10 cellular contexts compared by ENCODE assay signal in the genomic region with DNA sequence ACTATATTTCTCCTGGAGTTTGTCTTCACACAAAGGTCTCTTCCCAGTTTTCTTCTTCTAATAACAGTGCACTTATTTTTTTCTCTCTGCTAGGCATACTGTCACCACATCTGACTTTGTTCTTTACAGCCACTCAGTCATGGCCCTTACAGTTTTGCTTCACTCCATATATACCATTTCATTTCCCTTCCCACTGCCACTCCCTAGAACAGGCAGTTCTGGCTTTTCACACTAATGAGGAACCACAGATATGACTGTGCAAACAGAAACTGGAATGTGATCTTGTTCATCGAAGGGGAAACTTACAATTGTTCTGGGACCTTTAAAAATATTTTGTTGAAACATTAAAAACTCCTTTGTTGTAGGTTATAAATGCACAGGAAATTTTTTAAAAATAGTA.
A peak's percentile ranks its signal among the peaks of the same experiment; 100 is the strongest.
DNase-seq lines count a peak whose midpoint lies in the region; ATAC-seq and TF ChIP-seq lines count a peak whose summit lies in the region.
"Had no signal": no experiment of that assay in that cellular context is flagged by ENCODE, and none has a peak within 500 bp of the region (broad histone marks: within the 10 kb centered on the region; RNA-seq: fewer than 3 reads in every experiment).

No MANE protein-coding gene starts in this region.

- TF ChIP-seq EP300 in gastroesophageal sphincter (IDR thresholded peaks at IDR 0.05): no peak

- intact Hi-C loops in spleen (cut with DNase I; ENCODE audit: low total_unique reads): no loop called here

- TF ChIP-seq POLR2A in gastroesophageal sphincter (IDR thresholded peaks at IDR 0.05): no peak
- no peak for TF ChIP-seq POLR2A in spleen (IDR thresholded peaks at IDR 0.05)

- H3K36me3 ChIP-seq in gastroesophageal sphincter (no peaks in the 10 kb centered on the region), spleen (no peaks in the 10 kb centered on the region)

- 40 to 75% methylated on average over 1 of the region's 1 CpG for WGBS in gastroesophageal sphincter (ENCODE audit: low coverage in 1 of 2), 2 donors
- 17 to 34% (median 23%) methylated on average over 1 of the region's 1 CpG for WGBS in spleen, 5 donors

- TF ChIP-seq CTCF in gastroesophageal sphincter (IDR thresholded peaks at IDR 0.05) (no peak), spleen (IDR thresholded peaks at IDR 0.05 in 8 of 11, conservative IDR thresholded peaks at IDR 0.05 in 3 of 11) (no peak)

- ATAC-seq in HG03432 (IDR thresholded peaks at IDR 0.05; ENCODE audit: unreplicated experiment) (peak; percentile 49), gastroesophageal sphincter (peak; percentile 39), HG02798 (IDR thresholded peaks at IDR 0.05; ENCODE audit: poor library complexity, unreplicated experiment) (no peak)

- H3K27me3 ChIP-seq in gastroesophageal sphincter (no peaks in the 10 kb centered on the region), spleen (replicated peaks in 1 of 7) (no peaks in the 10 kb centered on the region)

- DNase-seq in SKM-1 (lab: John Stamatoyannopoulos, UW; ENCODE audit: unreplicated experiment) (peak; percentile 27), spleen (no peak), GM19240 (ENCODE audit: insufficient read length, low spot score) (no peak), middle frontal gyrus (ENCODE audit: extremely low spot score, low spot score) (no peak)
- DNase-seq: activated T-cell treated with anti-CD3 and anti-CD28 coated beads, Interleukin-2, amount 50 U/mL, for 24 hours; NCI-H82; T-helper 9 cell had no signal

- H3K9me3 ChIP-seq in gastroesophageal sphincter (no peaks in the 10 kb centered on the region), spleen (no peaks in the 10 kb centered on the region)

- H3K4me1 ChIP-seq in gastroesophageal sphincter: no peaks in the 10 kb centered on the region
- H3K4me1 ChIP-seq in spleen: peaks cover 0 to 10% (median 0%) of the 10 kb centered on the region in 6 donors

- H3K4me3 ChIP-seq in gastroesophageal sphincter (no peak overlapping the region), spleen (no peak overlapping the region)

- H3K27ac ChIP-seq in gastroesophageal sphincter (no peak overlapping the region), spleen (peak overlapping the region in 5 of 8 donors; percentile 4 to 55 (median 16))

Comparison
In these comparisons a context has a peak if more than half of its experiments do, and no peak if none do; other contexts are left out.
1. H3K27ac ChIP-seq: peak in spleen (5 of 8); none in gastroesophageal sphincter (0 of 4).